Comparison of ENCODE assay signal across 18 cellular contexts in the genomic region with DNA sequence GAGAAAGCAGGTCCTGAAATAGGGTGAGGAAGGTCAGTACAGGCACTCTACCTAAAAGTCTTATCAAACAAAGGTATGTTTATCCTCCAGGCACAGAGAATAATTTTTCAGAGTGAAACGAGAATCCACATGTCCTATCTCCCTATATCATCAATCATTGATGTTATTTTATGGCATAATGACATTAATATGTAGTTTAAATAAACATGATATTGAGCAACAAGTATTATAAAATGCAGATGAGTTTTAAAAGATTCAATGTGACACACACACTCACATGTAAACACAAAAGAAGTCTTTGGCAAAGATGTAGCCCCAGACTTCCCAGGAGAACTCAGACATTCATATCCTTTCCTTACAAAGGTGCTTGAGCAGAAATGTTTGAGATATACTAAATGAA.
DNase-seq lines count a peak whose midpoint lies in the region; ATAC-seq, FAIRE-seq and TF ChIP-seq lines count a peak whose summit lies in the region.
"Had no signal": no experiment of that assay in that cellular context is flagged by ENCODE, and none has a peak within 500 bp of the region (broad histone marks: within the 10 kb centered on the region; RNA-seq: fewer than 3 reads in every experiment).

No MANE protein-coding gene starts in this region.

- ATAC-seq in A549, result no peak
- ATAC-seq: HCT116 had no signal

- DNase-seq in A549 (ENCODE audit: low read depth in 1 of 2, low spot score in 1 of 2), result no peak
- peak; percentile 48 for DNase-seq in HCEC 1CT
- DNase-seq in endothelial cell (ENCODE audit: low spot score), result no peak
- DNase-seq in GM12891 (ENCODE audit: insufficient read length, low spot score), result no peak
- DNase-seq in retina, result no peak
- DNase-seq: 8988T; C1 segment of cervical spinal cord; CD4-positive, alpha-beta memory T cell; COR-L47; DMS153; DND-41; GM23248; H7 had no signal

- no peaks in the 10 kb centered on the region for H3K27me3 Mint-ChIP-seq in endothelial cell (ENCODE audit: unreplicated experiment)

- no peak overlapping the region for H3K4me3 Mint-ChIP-seq in endothelial cell (ENCODE audit: unreplicated experiment)
- H3K4me3 Mint-ChIP-seq: CD4-positive, alpha-beta memory T cell had no signal

- peaks cover 31% of the 10 kb centered on the region for H3K4me1 ChIP-seq in A549

- POLR2A ChIA-PET in A549 (lab: Yijun Ruan, JAX), result no interaction called here

- H3K4me2 ChIP-seq in A549, result no peak overlapping the region

- no peak overlapping the region for H3K4me3 ChIP-seq in A549
- H3K4me3 ChIP-seq: GM23248 had no signal

- peak overlapping the region in 1 of 2 experiments; percentile 83; a peak in 3 of 6 replicates for H3K27ac ChIP-seq in A549
- peak overlapping the region; percentile 75 for H3K27ac ChIP-seq in VCaP
- H3K27ac ChIP-seq: GM23248 had no signal

- peak; percentile 32 for FAIRE-seq in A549 (lab: Jason Lieb, UNC)
- no peak for FAIRE-seq in GM12891 (lab: Jason Lieb, UNC)
- FAIRE-seq: G401.6, GM19239, H1 had no signal

- H3K27ac Mint-ChIP-seq in endothelial cell (ENCODE audit: unreplicated experiment), result no peak overlapping the region
- H3K27ac Mint-ChIP-seq: CD4-positive, alpha-beta memory T cell had no signal

- no peak for TF ChIP-seq CTCF in A549 (IDR thresholded peaks at IDR 0.05)
- no peak for TF ChIP-seq CTCF in VCaP (conservative IDR thresholded peaks at IDR 0.05)
- TF ChIP-seq CTCF in endothelial cell (IDR thresholded peaks at IDR 0.05; ENCODE audit: unreplicated experiment), result no peak

- TF ChIP-seq POLR2A in A549 (IDR thresholded peaks at IDR 0.05; ENCODE audit: low read length) (no peak), GM12891 (IDR thresholded peaks at IDR 0.05; ENCODE audit: low read depth, low read length) (no peak)

- no peak for TF ChIP-seq EP300 in A549 (IDR thresholded peaks at IDR 0.05)

- whole genome bisulfite sequencing in A549 (ENCODE audit: missing lambda C conversion rate), result 18% methylated on average over 1 of the region's 1 CpG

- no peak for TF ChIP-seq RAD21 in A549 (conservative IDR thresholded peaks at IDR 0.05 in 1 of 2, IDR thresholded peaks at IDR 0.05 in 1 of 2)

- H3K9me3 Mint-ChIP-seq in endothelial cell (ENCODE audit: unreplicated experiment), result no peaks in the 10 kb centered on the region

- peaks cover 2% of the 10 kb centered on the region; the same call in 1 of the 3 replicates for H3K9me3 ChIP-seq in A549

- no peaks in the 10 kb centered on the region for H3K4me1 Mint-ChIP-seq in endothelial cell (ENCODE audit: unreplicated experiment)
- H3K4me1 Mint-ChIP-seq: CD4-positive, alpha-beta memory T cell had no signal

- CTCF ChIA-PET in A549 (lab: Yijun Ruan, JAX), result interaction anchor here (1.6 kb wide), 1 partner anchor 15 kb away, joined by 3 read pairs; no protein-coding TSS in a partner anchor

- no peaks in the 10 kb centered on the region for H3K36me3 Mint-ChIP-seq in endothelial cell (ENCODE audit: low read depth, unreplicated experiment)
- H3K36me3 Mint-ChIP-seq: CD4-positive, alpha-beta memory T cell had no signal

TF ChIP-seq in A549, 52 proteins besides CTCF, POLR2A, EP300 and RAD21 (continues in another document):
- TF ChIP-seq EHMT2 (IDR thresholded peaks at IDR 0.05; ENCODE audit: low read depth), result no peak
- TF ChIP-seq, protein P1, sequence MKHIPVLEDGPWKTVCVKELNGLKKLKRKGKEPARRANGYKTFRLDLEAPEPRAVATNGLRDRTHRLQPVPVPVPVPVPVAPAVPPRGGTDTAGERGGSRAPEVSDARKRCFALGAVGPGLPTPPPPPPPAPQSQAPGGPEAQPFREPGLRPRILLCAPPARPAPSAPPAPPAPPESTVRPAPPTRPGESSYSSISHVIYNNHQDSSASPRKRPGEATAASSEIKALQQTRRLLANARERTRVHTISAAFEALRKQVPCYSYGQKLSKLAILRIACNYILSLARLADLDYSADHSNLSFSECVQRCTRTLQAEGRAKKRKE (CRISPR knock-in tag; IDR thresholded peaks at IDR 0.05; ENCODE audit: low read depth), result no peak
- no peak for TF ChIP-seq FOSB (CRISPR knock-in tag; IDR thresholded peaks at IDR 0.05)
- TF ChIP-seq GATA3 (IDR thresholded peaks at IDR 0.05; ENCODE audit: borderline replicate concordance), result no peak
- no peak for TF ChIP-seq MAZ (IDR thresholded peaks at IDR 0.05; ENCODE audit: borderline replicate concordance, low read depth, low read length)
- no peak for TF ChIP-seq HOXB5 (CRISPR knock-in tag; IDR thresholded peaks at IDR 0.05)
- no peak for TF ChIP-seq HEYL (CRISPR knock-in tag; IDR thresholded peaks at IDR 0.05)
- no peak for TF ChIP-seq CHD2 (IDR thresholded peaks at IDR 0.05; ENCODE audit: low read length, partially characterized antibody)
- TF ChIP-seq, protein P2, sequence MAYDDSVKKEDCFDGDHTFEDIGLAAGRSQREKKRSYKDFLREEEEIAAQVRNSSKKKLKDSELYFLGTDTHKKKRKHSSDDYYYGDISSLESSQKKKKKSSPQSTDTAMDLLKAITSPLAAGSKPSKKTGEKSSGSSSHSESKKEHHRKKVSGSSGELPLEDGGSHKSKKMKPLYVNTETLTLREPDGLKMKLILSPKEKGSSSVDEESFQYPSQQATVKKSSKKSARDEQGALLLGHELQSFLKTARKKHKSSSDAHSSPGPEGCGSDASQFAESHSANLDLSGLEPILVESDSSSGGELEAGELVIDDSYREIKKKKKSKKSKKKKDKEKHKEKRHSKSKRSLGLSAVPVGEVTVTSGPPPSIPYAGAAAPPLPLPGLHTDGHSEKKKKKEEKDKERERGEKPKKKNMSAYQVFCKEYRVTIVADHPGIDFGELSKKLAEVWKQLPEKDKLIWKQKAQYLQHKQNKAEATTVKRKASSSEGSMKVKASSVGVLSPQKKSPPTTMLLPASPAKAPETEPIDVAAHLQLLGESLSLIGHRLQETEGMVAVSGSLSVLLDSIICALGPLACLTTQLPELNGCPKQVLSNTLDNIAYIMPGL (CRISPR knock-in tag; IDR thresholded peaks at IDR 0.05; ENCODE audit: borderline replicate concordance), result no peak
- TF ChIP-seq ZFP36 (IDR thresholded peaks at IDR 0.05; ENCODE audit: borderline replicate concordance, partially characterized antibody), result no peak
- TF ChIP-seq, protein P3, sequence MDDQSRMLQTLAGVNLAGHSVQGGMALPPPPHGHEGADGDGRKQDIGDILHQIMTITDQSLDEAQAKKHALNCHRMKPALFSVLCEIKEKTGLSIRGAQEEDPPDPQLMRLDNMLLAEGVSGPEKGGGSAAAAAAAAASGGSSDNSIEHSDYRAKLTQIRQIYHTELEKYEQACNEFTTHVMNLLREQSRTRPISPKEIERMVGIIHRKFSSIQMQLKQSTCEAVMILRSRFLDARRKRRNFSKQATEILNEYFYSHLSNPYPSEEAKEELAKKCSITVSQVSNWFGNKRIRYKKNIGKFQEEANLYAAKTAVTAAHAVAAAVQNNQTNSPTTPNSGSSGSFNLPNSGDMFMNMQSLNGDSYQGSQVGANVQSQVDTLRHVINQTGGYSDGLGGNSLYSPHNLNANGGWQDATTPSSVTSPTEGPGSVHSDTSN (IDR thresholded peaks at IDR 0.05), result no peak
- TF ChIP-seq CBX2 (IDR thresholded peaks at IDR 0.05; ENCODE audit: borderline replicate concordance, low read depth), result no peak

TF ChIP-seq in GM12891, 5 proteins besides CTCF, POLR2A, EP300 and RAD21:
- TF ChIP-seq PAX5 (IDR thresholded peaks at IDR 0.05; ENCODE audit: insufficient read depth, low read length, severe bottlenecking) (no peak), SPI1 (IDR thresholded peaks at IDR 0.05; ENCODE audit: low read depth, low read length) (no peak), POLR2AphosphoS5 (IDR thresholded peaks at IDR 0.05; ENCODE audit: low read depth, low read length) (no peak), POU2F2 (IDR thresholded peaks at IDR 0.05; ENCODE audit: low read depth, low read length) (no peak), TAF1 (IDR thresholded peaks at IDR 0.05; ENCODE audit: low read depth, low read length) (no peak)
TF ChIP-seq in GM12891: peak in this region for 0.
